8 cellular contexts compared by ENCODE assay signal in genomic region chr2:30239308-30240161, GRCh38. TPM values are rescaled to one million over a fixed set of nuclear protein-coding genes. Genes with fewer than 3 reads are reported as not detected.
DNase-seq lines count a peak whose midpoint lies in the region; ATAC-seq and TF ChIP-seq lines count a peak whose summit lies in the region.

No MANE protein-coding gene starts in this region.

- H3K9me3 Mint-ChIP-seq in activated CD8-positive, alpha-beta T cell treated with anti-CD3 and anti-CD28 coated beads, Interleukin-2, amount 10 ng/mL, durations not matched to agents 7 days and 5 days (ENCODE audit: insufficient read depth), result peaks cover 5% of the 10 kb centered on the region

- peaks cover 88% of the 10 kb centered on the region for H3K4me1 Mint-ChIP-seq in activated CD8-positive, alpha-beta T cell treated with anti-CD3 and anti-CD28 coated beads, Interleukin-2, amount 10 ng/mL, durations not matched to agents 7 days and 5 days (ENCODE audit: low read depth)

- peaks cover 83% of the 10 kb centered on the region for H3K36me3 Mint-ChIP-seq in activated CD8-positive, alpha-beta T cell treated with anti-CD3 and anti-CD28 coated beads, Interleukin-2, amount 10 ng/mL, durations not matched to agents 7 days and 5 days (ENCODE audit: low read depth)

- H3K4me1 ChIP-seq in muscle layer of duodenum (ENCODE audit: control insufficient read depth in 1 of 2, insufficient read depth in 2 of 2, low read length in 2 of 2), result peaks cover 5 to 55% of the 10 kb centered on the region in 2 donors

- H3K27me3 Mint-ChIP-seq in activated CD8-positive, alpha-beta T cell treated with anti-CD3 and anti-CD28 coated beads, Interleukin-2, amount 10 ng/mL, durations not matched to agents 7 days and 5 days (ENCODE audit: low read depth), result no peaks in the 10 kb centered on the region

- DNase-seq in NCI-H146 (lab: John Stamatoyannopoulos, UW) (peak; percentile 43), NCI-H146 treated with DMSO at 0.1 percent for 48 hours (lab: John Stamatoyannopoulos, UW; ENCODE audit: unreplicated experiment) (no peak), NB4 (ENCODE audit: low read depth) (peak; percentile 70), epithelial cell of esophagus (ENCODE audit: low read depth) (peak; percentile 62), stromal cell of bone marrow (ENCODE audit: low read depth) (peak; percentile 87), DMS153 (lab: John Stamatoyannopoulos, UW) (no peak)
- DNase-seq in activated CD8-positive, alpha-beta T cell treated with anti-CD3 and anti-CD28 coated beads, Interleukin-2, amount 10 ng/mL, durations not matched to agents 7 days and 5 days, result peak; percentile 82

- POLR2A ChIA-PET in activated CD8-positive, alpha-beta T cell treated with anti-CD3 and anti-CD28 coated beads, Interleukin-2, amount 10 ng/mL, durations not matched to agents 7 days and 5 days (lab: Charles Lee), result interaction anchor here (0.6 to 1.4 kb wide), 6 partner anchors 7 to 136 kb away, joined by 3 to 8 read pairs (median 4); no protein-coding TSS in a partner anchor

- TF ChIP-seq POLR2A in NB4 (IDR thresholded peaks at IDR 0.05; ENCODE audit: extremely low read depth, insufficient read length), result no peak

- ATAC-seq in activated CD8-positive, alpha-beta T cell treated with anti-CD3 and anti-CD28 coated beads, Interleukin-2, amount 10 ng/mL, durations not matched to agents 7 days and 5 days, result peak; percentile 42

- no peak overlapping the region for H3K4me3 ChIP-seq in NB4 (ENCODE audit: low read depth, low read length)
- no peak overlapping the region for H3K4me3 ChIP-seq in epithelial cell of esophagus (ENCODE audit: low read length)
- peak overlapping the region in 1 of 2 donors; percentile 1 for H3K4me3 ChIP-seq in muscle layer of duodenum (ENCODE audit: low read depth in 1 of 2, low read length in 2 of 2)

- CTCF ChIA-PET in activated CD8-positive, alpha-beta T cell treated with anti-CD3 and anti-CD28 coated beads, Interleukin-2, amount 10 ng/mL, durations not matched to agents 7 days and 5 days (lab: Charles Lee), result interaction anchor here (0.7 to 18.8 kb wide), 34 partner anchors 8 to 471 kb away, joined by 3 to 268 read pairs (median 6); partner anchors contain the start of genes LBH and LCLAT1

- no peaks in the 10 kb centered on the region for H3K9me3 ChIP-seq in muscle layer of duodenum (ENCODE audit: control insufficient read depth in 1 of 2, low read length in 2 of 2)

- peak overlapping the region; percentile 67 for H3K27ac ChIP-seq in muscle layer of duodenum (ENCODE audit: low read length)

- H3K27me3 ChIP-seq in muscle layer of duodenum (ENCODE audit: low read depth, low read length), result no peaks in the 10 kb centered on the region

- TF ChIP-seq CTCF in NB4 (IDR thresholded peaks at IDR 0.05; ENCODE audit: low read depth, low read length) (peak; percentile 98), epithelial cell of esophagus (IDR thresholded peaks at IDR 0.05; ENCODE audit: insufficient read depth, low read depth, low read length, missing control alignments) (peak; percentile 91)

- peak overlapping the region; percentile 82 for H3K27ac Mint-ChIP-seq in activated CD8-positive, alpha-beta T cell treated with anti-CD3 and anti-CD28 coated beads, Interleukin-2, amount 10 ng/mL, durations not matched to agents 7 days and 5 days

- peaks cover 0 to 10% of the 10 kb centered on the region in 2 donors for H3K36me3 ChIP-seq in muscle layer of duodenum (ENCODE audit: control insufficient read depth in 1 of 2, insufficient read depth in 2 of 2, low read length in 2 of 2)

- H3K4me3 Mint-ChIP-seq in activated CD8-positive, alpha-beta T cell treated with anti-CD3 and anti-CD28 coated beads, Interleukin-2, amount 10 ng/mL, durations not matched to agents 7 days and 5 days, result peak overlapping the region; percentile 46

RNA-seq across cellular contexts. Expression of gene LBH, which starts 8.2 kb away (rescaled TPM):
- total RNA-seq in activated CD8-positive, alpha-beta T cell treated with anti-CD3 and anti-CD28 coated beads, Interleukin-2, amount 10 ng/mL, durations not matched to agents 7 days and 5 days, result 100 to 1,000 TPM in 1 of 2 experiments, 10 to 100 TPM in 1; 97.0 to 100 TPM

Comparison
In these comparisons a context has a peak if more than half of its experiments do, and no peak if none do; other contexts are left out.
1. DNase-seq: peak in NCI-H146 (single experiment), NB4 (single experiment), activated CD8-positive, alpha-beta T cell treated with anti-CD3 and anti-CD28 coated beads, Interleukin-2, amount 10 ng/mL, durations not matched to agents 7 days and 5 days (single experiment), epithelial cell of esophagus (single experiment) and stromal cell of bone marrow (single experiment); none in NCI-H146 treated with DMSO at 0.1 percent for 48 hours (single experiment) and DMS153 (single experiment).